In the genomic region with DNA sequence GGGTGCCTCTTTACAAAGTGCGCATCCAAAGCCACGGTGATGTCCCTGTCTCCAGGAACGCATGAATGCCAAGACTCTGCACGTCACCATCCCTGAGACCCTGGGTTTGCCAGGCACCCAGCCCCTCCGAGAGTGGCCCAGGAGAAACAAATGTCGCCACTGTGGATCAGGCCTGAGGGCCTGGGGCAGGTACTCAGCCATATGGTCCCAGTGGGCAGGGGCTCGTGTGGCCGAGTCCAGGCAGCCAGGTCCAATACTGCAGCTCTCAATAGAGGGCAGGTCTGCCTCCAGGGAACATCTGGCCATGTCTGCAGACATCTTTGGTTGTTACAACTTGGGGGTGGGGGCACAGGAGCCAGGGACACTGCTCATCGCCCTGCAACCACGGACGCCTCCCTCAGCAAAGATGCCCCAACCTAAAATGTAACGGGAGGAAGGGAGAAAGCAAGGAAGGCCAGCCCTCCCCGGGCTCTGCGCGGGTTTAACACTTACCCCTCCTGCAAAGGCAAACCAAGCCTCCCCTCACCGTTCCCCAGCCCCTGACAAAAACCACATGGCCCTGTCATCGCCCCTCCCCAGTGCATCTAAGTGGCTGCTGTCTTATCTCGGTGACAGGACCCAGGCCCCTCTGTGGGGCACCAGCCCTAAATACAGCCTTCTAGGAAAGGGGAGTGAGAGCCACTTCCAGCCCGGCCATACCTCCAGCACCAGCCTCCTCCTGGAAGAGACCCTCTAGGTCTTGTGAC, we compare ENCODE assay signal across 26 cellular contexts. TPM values are rescaled to one million over a fixed set of nuclear protein-coding genes. Genes with fewer than 3 reads are reported as not detected.
DNase-seq lines count a peak whose midpoint lies in the region; ATAC-seq and TF ChIP-seq lines count a peak whose summit lies in the region.
"Had no signal": no experiment of that assay in that cellular context is flagged by ENCODE, and none has a peak within 500 bp of the region (broad histone marks: within the 10 kb centered on the region; RNA-seq: fewer than 3 reads in every experiment).

No MANE protein-coding gene starts in this region.

- H3K23me2 ChIP-seq in H9 (ENCODE audit: insufficient read length, low read depth, low read length, poor library complexity, severe bottlenecking): no peaks in the 10 kb centered on the region

- H3K18ac ChIP-seq in H9 (ENCODE audit: insufficient read length, low read depth, low read length): no peak overlapping the region

- no peak for TF ChIP-seq CTCF in H9 (conservative IDR thresholded peaks at IDR 0.05)
- TF ChIP-seq CTCF in brain (conservative IDR thresholded peaks at IDR 0.05): no peak
- TF ChIP-seq CTCF in neural progenitor cell (IDR thresholded peaks at IDR 0.05): no peak
- TF ChIP-seq CTCF in thyroid gland (IDR thresholded peaks at IDR 0.05): no peak

- H3K36me3 Mint-ChIP-seq in H9 (ENCODE audit: insufficient read depth in 1 of 3, low read depth in 3 of 3): peaks cover 0 to 4% (median 1%) of the 10 kb centered on the region in 3 experiments; a peak in 3 of 7 replicates
- peaks cover 49% of the 10 kb centered on the region for H3K36me3 Mint-ChIP-seq in brain
- no peaks in the 10 kb centered on the region for H3K36me3 Mint-ChIP-seq in immature natural killer cell
- H3K36me3 Mint-ChIP-seq in neural progenitor cell: peaks cover 31% of the 10 kb centered on the region
- H3K36me3 Mint-ChIP-seq: CD8-positive, alpha-beta T cell; naive B cell had no signal

- no peak overlapping the region for H4K8ac ChIP-seq in H9 (replicated peaks; ENCODE audit: insufficient read length, low read depth, low read length)

- no peak overlapping the region for H3K4me2 ChIP-seq in H9 (ENCODE audit: insufficient read depth, insufficient read length, low read length)
- no peak overlapping the region for H3K4me2 ChIP-seq in neural progenitor cell

- H3K56ac ChIP-seq in H9 (ENCODE audit: insufficient read length, low read depth, low read length): no peak overlapping the region

- H3K27me3 ChIP-seq in H9 (ENCODE audit: insufficient read depth, low read length) (no peaks in the 10 kb centered on the region), neural progenitor cell (no peaks in the 10 kb centered on the region), thyroid gland (no peaks in the 10 kb centered on the region)
- H3K27me3 ChIP-seq: adrenal gland, breast epithelium, testis had no signal

- H2AFZ ChIP-seq in H9 (ENCODE audit: low read length) (no peak overlapping the region), neural progenitor cell (replicated peaks) (no peak overlapping the region)

- H2AK5ac ChIP-seq in H9 (ENCODE audit: insufficient read length, low read length): no peak overlapping the region

- no peak overlapping the region for H2BK20ac ChIP-seq in H9 (ENCODE audit: low read depth, low read length, poor library complexity, severe bottlenecking)

- no peaks in the 10 kb centered on the region for H3K79me1 ChIP-seq in H9 (ENCODE audit: insufficient read depth, low read depth, low read length, poor library complexity, severe bottlenecking)

- peak overlapping the region in 2 of 3 experiments; percentile 34 to 72; a peak in 1 of 7 replicates for H3K27ac Mint-ChIP-seq in H9
- peak overlapping the region in 3 of 5 experiments; percentile 43 to 66 (median 61) for H3K27ac Mint-ChIP-seq in brain
- H3K27ac Mint-ChIP-seq in immature natural killer cell: peak overlapping the region; percentile 73 to 95 (median 87)
- peak overlapping the region; percentile 39 for H3K27ac Mint-ChIP-seq in neural progenitor cell
- H3K27ac Mint-ChIP-seq in stimulated activated naive CD8-positive, alpha-beta T cell treated with anti-CD3 and anti-CD28 coated beads, Interleukin-15, amount 100 ng/mL, for 72 hours: peak overlapping the region in 1 of 2 donors; percentile 82
- H3K27ac Mint-ChIP-seq: activated CD8-positive, alpha-beta T cell treated with anti-CD3 and anti-CD28 coated beads, Interleukin-2, amount 10 ng/mL, durations not matched to agents 7 days and 5 days; CD8-positive, alpha-beta T cell; naive B cell had no signal

- no peak for TF ChIP-seq POLR2A in thyroid gland (IDR thresholded peaks at IDR 0.05)

- H2BK5ac ChIP-seq in H9 (ENCODE audit: insufficient read length, low read length): no peak overlapping the region

- no peaks in the 10 kb centered on the region for H3F3A ChIP-seq in neural progenitor cell (ENCODE audit: low read depth)

- DNase-seq in H9 (no peak), immature natural killer cell (peak in 2 of 3 donors; percentile 40 to 57), neural progenitor cell (ENCODE audit: low spot score) (no peak), thyroid gland (no peak), Ammon's horn (ENCODE audit: low spot score) (no peak), NCI-H187 (lab: John Stamatoyannopoulos, UW) (no peak)
- no peak for DNase-seq in stimulated activated naive CD8-positive, alpha-beta T cell treated with anti-CD3 and anti-CD28 coated beads, Interleukin-15, amount 100 ng/mL, for 72 hours
- DNase-seq: activated naive CD4-positive, alpha-beta T cell; CD8-positive, alpha-beta T cell; DMS153; GDM1; KG1; naive B cell; NCI-H1436 treated with DMSO at 0.1 percent for 48 hours; NCI-H510A treated with DMSO at 0.1 percent for 48 hours; RPMI8226; stimulated activated CD4-positive, alpha-beta T cell treated with anti-CD3 and anti-CD28 coated beads, Interleukin-1b, Interleukin-23, amount 100 ng/mL, for 48 hours; T1000; testis had no signal

- H3K36me3 ChIP-seq in neural progenitor cell: no peaks in the 10 kb centered on the region
- no peaks in the 10 kb centered on the region for H3K36me3 ChIP-seq in thyroid gland
- H3K36me3 ChIP-seq: adrenal gland, breast epithelium, prostate gland had no signal

- no peak overlapping the region for H2BK15ac ChIP-seq in H9 (ENCODE audit: low read depth, low read length)

- no peaks in the 10 kb centered on the region for H3K4me1 ChIP-seq in H9 (ENCODE audit: insufficient read depth, low read length)
- no peaks in the 10 kb centered on the region for H3K4me1 ChIP-seq in neural progenitor cell
- no peaks in the 10 kb centered on the region for H3K4me1 ChIP-seq in thyroid gland
- H3K4me1 ChIP-seq: adrenal gland, breast epithelium, prostate gland, testis had no signal

- no peak overlapping the region for H3K27ac ChIP-seq in H9 (ENCODE audit: insufficient read length, low read depth, low read length)
- H3K27ac ChIP-seq in neural progenitor cell: no peak overlapping the region
- no peak overlapping the region for H3K27ac ChIP-seq in thyroid gland
- H3K27ac ChIP-seq: adrenal gland, breast epithelium, prostate gland, testis had no signal

- H3K4ac ChIP-seq in H9 (ENCODE audit: low read depth, low read length): no peak overlapping the region

- no peaks in the 10 kb centered on the region for H3K27me3 Mint-ChIP-seq in H9 (ENCODE audit: low read depth)
- H3K27me3 Mint-ChIP-seq in brain: no peaks in the 10 kb centered on the region
- H3K27me3 Mint-ChIP-seq in immature natural killer cell (ENCODE audit: low read depth in 3 of 3): peaks cover 4 to 14% (median 8%) of the 10 kb centered on the region in 3 donors
- H3K27me3 Mint-ChIP-seq in neural progenitor cell (ENCODE audit: insufficient read depth, low read depth): peaks cover 13% of the 10 kb centered on the region
- peaks cover 39% of the 10 kb centered on the region for H3K27me3 Mint-ChIP-seq in stimulated activated naive CD8-positive, alpha-beta T cell treated with anti-CD3 and anti-CD28 coated beads, Interleukin-15, amount 100 ng/mL, for 72 hours

- ATAC-seq in stimulated activated naive CD8-positive, alpha-beta T cell treated with anti-CD3 and anti-CD28 coated beads, Interleukin-15, amount 100 ng/mL, for 72 hours: no peak
- ATAC-seq: HCT116 had no signal

- H3K79me2 ChIP-seq in H9 (ENCODE audit: insufficient read depth, low read length) (no peaks in the 10 kb centered on the region), neural progenitor cell (ENCODE audit: low read depth) (no peaks in the 10 kb centered on the region)

- H3K4me3 ChIP-seq in neural progenitor cell (no peak overlapping the region), thyroid gland (replicated peaks in 1 of 3) (no peak overlapping the region)
- H3K4me3 ChIP-seq: adrenal gland, breast epithelium, lung, prostate gland, testis had no signal

- H3K9ac ChIP-seq in H9 (ENCODE audit: extremely low read depth, insufficient read length, low read length) (no peak overlapping the region), neural progenitor cell (no peak overlapping the region)

- H3K9me3 Mint-ChIP-seq in H9 (peaks cover 2% of the 10 kb centered on the region in 2 experiments; a peak in 1 of 5 replicates), brain (peaks cover 8 to 18% (median 13%) of the 10 kb centered on the region in 5 experiments), immature natural killer cell (no peaks in the 10 kb centered on the region), neural progenitor cell (peaks cover 15% of the 10 kb centered on the region)
- H3K9me3 Mint-ChIP-seq in stimulated activated naive CD8-positive, alpha-beta T cell treated with anti-CD3 and anti-CD28 coated beads, Interleukin-15, amount 100 ng/mL, for 72 hours: no peaks in the 10 kb centered on the region

- H3K23ac ChIP-seq in H9 (ENCODE audit: insufficient read length, low read depth, low read length): no peak overlapping the region

- WGBS in H9 (ENCODE audit: extremely low coverage, insufficient read length, low lambda C conversion rate): no CpG with 5 or more reads among the region's 19 CpGs
- 78 to 80% methylated on average over 16 to 17 of the region's 19 CpGs for WGBS in thyroid gland, 2 donors

- no peak overlapping the region for H2BK120ac ChIP-seq in H9 (ENCODE audit: low read depth, low read length, poor library complexity, severe bottlenecking)

- intact Hi-C loops in thyroid gland (cut with DNase I): no loop called here

- no peak overlapping the region for H4K91ac ChIP-seq in H9 (ENCODE audit: insufficient read length, low read depth, low read length)

- no peak overlapping the region for H4K5ac ChIP-seq in H9 (ENCODE audit: insufficient read length, low read depth, low read length)

- H3T11ph ChIP-seq in H9 (ENCODE audit: low read length): no peak overlapping the region

- H3K4me3 Mint-ChIP-seq in H9 (peak overlapping the region in 1 of 2 experiments; percentile 35; a peak in 1 of 5 replicates), brain (peak overlapping the region in 1 of 5 experiments; percentile 31), immature natural killer cell (peak overlapping the region; percentile 58 to 81 (median 68)), neural progenitor cell (no peak overlapping the region)
- H3K4me3 Mint-ChIP-seq in stimulated activated naive CD8-positive, alpha-beta T cell treated with anti-CD3 and anti-CD28 coated beads, Interleukin-15, amount 100 ng/mL, for 72 hours: no peak overlapping the region
- H3K4me3 Mint-ChIP-seq: activated CD8-positive, alpha-beta T cell treated with anti-CD3 and anti-CD28 coated beads, Interleukin-2, amount 10 ng/mL, durations not matched to agents 7 days and 5 days; CD8-positive, alpha-beta T cell had no signal

- H3K14ac ChIP-seq in H9 (ENCODE audit: insufficient read depth, low read length): no peak overlapping the region

- H2BK12ac ChIP-seq in H9 (ENCODE audit: insufficient read length, low read depth, low read length): no peak overlapping the region

- H4K20me1 ChIP-seq in H9 (ENCODE audit: control insufficient read depth, insufficient read depth, insufficient read length) (no peaks in the 10 kb centered on the region), neural progenitor cell (ENCODE audit: low read depth) (no peaks in the 10 kb centered on the region)

- no peaks in the 10 kb centered on the region for H3K9me3 ChIP-seq in H9 (ENCODE audit: control insufficient read depth, low read depth, low read length)
- no peaks in the 10 kb centered on the region for H3K9me3 ChIP-seq in neural progenitor cell (ENCODE audit: low read depth)
- no peaks in the 10 kb centered on the region for H3K9me3 ChIP-seq in thyroid gland
- H3K9me3 ChIP-seq: adrenal gland, prostate gland, testis had no signal

- peaks cover 9 to 20% of the 10 kb centered on the region in 2 experiments for H3K4me1 Mint-ChIP-seq in H9
- peaks cover 5% of the 10 kb centered on the region for H3K4me1 Mint-ChIP-seq in brain
- H3K4me1 Mint-ChIP-seq in immature natural killer cell: peaks cover 30% of the 10 kb centered on the region in 2 donors
- peaks cover 5% of the 10 kb centered on the region for H3K4me1 Mint-ChIP-seq in neural progenitor cell
- peaks cover 19% of the 10 kb centered on the region for H3K4me1 Mint-ChIP-seq in stimulated activated naive CD8-positive, alpha-beta T cell treated with anti-CD3 and anti-CD28 coated beads, Interleukin-15, amount 100 ng/mL, for 72 hours
- H3K4me1 Mint-ChIP-seq: naive B cell had no signal

RNA-seq across cellular contexts. Expression of a gene that starts 10.3 kb away (rescaled TPM):
- total RNA-seq in H9 (2021) (0.04 and 0.13 TPM in 2 replicates), neural progenitor cell (ENCODE audit: low replicate concordance) (0.06 TPM in 1 of 2 replicates, not detected in the other), thyroid gland (1 to 10 TPM in 1 of 4 donors, under 1 TPM in 3; 0.22 to 1.4 (median 0.37) TPM)
- polyA plus RNA-seq in brain (ENCODE audit: insufficient read depth, low read depth, low replicate concordance) (not detected), immature natural killer cell (under 1 TPM in 1 of 3 donors, not detected in 2; 0.21 TPM)
- total RNA-seq: adrenal gland; CD8-positive, alpha-beta T cell had no signal

RNA-seq across cellular contexts. Expression of a gene that starts 11.4 kb away (rescaled TPM):
- total RNA-seq in H9 (2021) (3.5 and 4.7 TPM in 2 replicates), neural progenitor cell (ENCODE audit: low replicate concordance) (3.1 and 5.8 TPM in 2 replicates), thyroid gland (10 to 100 TPM in 1 of 4 donors, 1 to 10 TPM in 3; 4.9 to 11.1 (median 7.1) TPM)
- polyA plus RNA-seq in brain (ENCODE audit: insufficient read depth, low read depth, low replicate concordance) (15.3 TPM), immature natural killer cell (not detected)
- total RNA-seq: CD8-positive, alpha-beta T cell had no signal

Comparison
In these comparisons a context has a peak if more than half of its experiments do, and no peak if none do; other contexts are left out.
1. DNase-seq: peak in immature natural killer cell (2 of 3); none in H9 (single experiment), neural progenitor cell (single experiment), thyroid gland (0 of 2), Ammon's horn (single experiment), stimulated activated naive CD8-positive, alpha-beta T cell treated with anti-CD3 and anti-CD28 coated beads, Interleukin-15, amount 100 ng/mL, for 72 hours (0 of 2) and NCI-H187 (0 of 2).
2. H3K4me3 Mint-ChIP-seq: peak in immature natural killer cell (5 of 5); none in neural progenitor cell (single experiment) and stimulated activated naive CD8-positive, alpha-beta T cell treated with anti-CD3 and anti-CD28 coated beads, Interleukin-15, amount 100 ng/mL, for 72 hours (0 of 2).